In the genomic region with DNA sequence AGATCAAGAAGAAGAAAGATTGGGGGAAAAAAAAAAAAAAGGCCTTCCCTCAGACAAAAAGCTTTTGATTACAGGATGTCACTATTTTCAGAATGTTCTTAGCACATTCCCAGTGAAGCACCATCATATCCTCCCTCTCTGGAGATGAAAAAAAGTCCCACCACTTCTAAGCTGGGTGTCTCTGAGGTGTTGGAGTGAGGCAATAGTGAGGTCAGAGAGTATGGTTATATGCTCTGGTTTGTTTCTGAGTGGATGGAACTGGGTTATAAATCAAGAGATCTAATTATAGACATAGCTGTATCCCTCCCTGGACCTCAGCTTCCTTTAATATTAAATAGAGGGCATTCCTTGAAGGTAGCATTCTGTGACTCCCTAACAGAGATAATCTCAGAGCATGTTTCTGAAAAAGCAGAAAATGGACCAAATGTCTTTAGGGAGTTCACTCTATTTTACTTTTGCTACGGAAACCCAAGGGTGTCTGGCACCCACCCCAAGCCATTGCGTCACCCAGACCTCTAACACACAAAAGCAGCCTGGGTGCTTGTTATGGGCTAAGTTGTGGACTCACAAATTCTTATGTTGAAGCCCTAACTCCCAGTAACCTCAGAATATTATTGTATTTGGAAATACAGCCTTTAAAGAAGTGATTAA, we compare ENCODE assay signal across 15 cellular contexts.
DNase-seq lines count a peak whose midpoint lies in the region; ATAC-seq, FAIRE-seq and TF ChIP-seq lines count a peak whose summit lies in the region.
"Had no signal": no experiment of that assay in that cellular context is flagged by ENCODE, and none has a peak within 500 bp of the region (broad histone marks: within the 10 kb centered on the region; RNA-seq: fewer than 3 reads in every experiment).

No MANE protein-coding gene starts in this region.

- H3K4me3 Mint-ChIP-seq in CD8-positive, alpha-beta memory T cell, result no peak overlapping the region
- H3K4me3 Mint-ChIP-seq: natural killer cell treated with Interleukin-12 subunit alpha and Interleukin-12 subunit beta and Interleukin-15 and Interleukin-18, amount 100 ng/mL, for 72 hours had no signal

- DNase-seq in A549 (ENCODE audit: low read depth in 1 of 2, low spot score in 1 of 2) (no peak), H4 (ENCODE audit: low spot score) (peak; percentile 48), adipocyte (ENCODE audit: low read depth) (peak; percentile 49), kidney glomerular epithelial cell (lab: John Stamatoyannopoulos, UW) (peak; percentile 96), RPMI8226 (no peak), SHP77 treated with DMSO at 0.1 percent for 48 hours (lab: John Stamatoyannopoulos, UW) (no peak)
- DNase-seq in CD8-positive, alpha-beta memory T cell, result no peak
- DNase-seq: activated T-cell treated with anti-CD3 and anti-CD28 coated beads, Interleukin-2, amount 50 U/mL, for 1 hour; dorsolateral prefrontal cortex; NCI-H774; stimulated activated CD4-positive, alpha-beta T cell treated with anti-CD3 and anti-CD28 coated beads, Interleukin-2, amount 100 ng/mL, for 24 hours had no signal

- TF ChIP-seq CTCF in A549 (IDR thresholded peaks at IDR 0.05), result no peak

- ATAC-seq in A549 (no peak; a peak in 1 of 6 replicates), GM18502 (IDR thresholded peaks at IDR 0.05; ENCODE audit: poor library complexity, unreplicated experiment) (no peak)
- ATAC-seq: K562 had no signal

- H3K27ac ChIP-seq in A549, result no peak overlapping the region
- H3K27ac ChIP-seq in CD8-positive, alpha-beta memory T cell (ENCODE audit: low read depth, low read length), result no peak overlapping the region
- H3K27ac ChIP-seq: dorsolateral prefrontal cortex, suprapubic skin had no signal

- H3K4me1 Mint-ChIP-seq in CD8-positive, alpha-beta memory T cell, result no peaks in the 10 kb centered on the region

- peaks cover 0 to 5% (median 3%) of the 10 kb centered on the region in 5 donors for H3K9me3 Mint-ChIP-seq in CD8-positive, alpha-beta memory T cell
- H3K9me3 Mint-ChIP-seq: natural killer cell treated with Interleukin-12 subunit alpha and Interleukin-12 subunit beta and Interleukin-15 and Interleukin-18, amount 100 ng/mL, for 72 hours had no signal

- H3K9me3 ChIP-seq in A549, result no peaks in the 10 kb centered on the region
- H3K9me3 ChIP-seq in adipocyte (ENCODE audit: control insufficient read depth, low read length), result no peaks in the 10 kb centered on the region
- H3K9me3 ChIP-seq in CD8-positive, alpha-beta memory T cell (ENCODE audit: low read length), result no peaks in the 10 kb centered on the region
- H3K9me3 ChIP-seq: suprapubic skin had no signal

- H3K36me3 Mint-ChIP-seq in CD8-positive, alpha-beta memory T cell, result no peaks in the 10 kb centered on the region
- H3K36me3 Mint-ChIP-seq: natural killer cell treated with Interleukin-12 subunit alpha and Interleukin-12 subunit beta and Interleukin-15 and Interleukin-18, amount 100 ng/mL, for 72 hours had no signal

- TF ChIP-seq RAD21 in A549 (conservative IDR thresholded peaks at IDR 0.05 in 1 of 2, IDR thresholded peaks at IDR 0.05 in 1 of 2), result no peak

- no peak for FAIRE-seq in A549 (lab: Jason Lieb, UNC)
- FAIRE-seq: K562 had no signal

- H3K36me3 ChIP-seq in adipocyte (ENCODE audit: control insufficient read depth, insufficient read depth, low read length, severe bottlenecking), result no peaks in the 10 kb centered on the region
- H3K36me3 ChIP-seq in CD8-positive, alpha-beta memory T cell (ENCODE audit: insufficient read depth, low read length), result no peaks in the 10 kb centered on the region
- H3K36me3 ChIP-seq: suprapubic skin had no signal

- peak overlapping the region; percentile 52 for H3K9ac ChIP-seq in adipocyte (ENCODE audit: low read length)

- POLR2A ChIA-PET in A549 (lab: Yijun Ruan, JAX), result no interaction called here
- POLR2A ChIA-PET in CD8-positive, alpha-beta memory T cell (lab: Charles Lee), result no interaction called here

- no peaks in the 10 kb centered on the region for H3K27me3 ChIP-seq in adipocyte (replicated peaks; ENCODE audit: control insufficient read depth, insufficient read depth, low read length)
- no peaks in the 10 kb centered on the region for H3K27me3 ChIP-seq in CD8-positive, alpha-beta memory T cell (ENCODE audit: insufficient read depth, low read length, poor library complexity, severe bottlenecking)
- H3K27me3 ChIP-seq: dorsolateral prefrontal cortex, suprapubic skin had no signal

- no peak overlapping the region for H3K27ac Mint-ChIP-seq in CD8-positive, alpha-beta memory T cell

- WGBS in A549 (ENCODE audit: missing lambda C conversion rate), result 86% methylated on average over 2 of the region's 2 CpGs

- H3K4me2 ChIP-seq in A549, result peak overlapping the region; percentile 41

- H3K4me1 ChIP-seq in A549 (peaks cover 50% of the 10 kb centered on the region), adipocyte (ENCODE audit: control insufficient read depth, insufficient read depth, low read length) (peaks cover 51% of the 10 kb centered on the region)
- peaks cover 7% of the 10 kb centered on the region for H3K4me1 ChIP-seq in CD8-positive, alpha-beta memory T cell (ENCODE audit: insufficient read depth, low read length)

- H3K27me3 Mint-ChIP-seq in CD8-positive, alpha-beta memory T cell, result peaks cover 0 to 3% of the 10 kb centered on the region in 2 donors

- H3K4me3 ChIP-seq in A549 (no peak overlapping the region), adipocyte (ENCODE audit: low read length) (peak overlapping the region; percentile 39)
- no peak overlapping the region for H3K4me3 ChIP-seq in CD8-positive, alpha-beta memory T cell (ENCODE audit: low read length)
- H3K4me3 ChIP-seq: dorsolateral prefrontal cortex, K562, suprapubic skin had no signal

- CTCF ChIA-PET in A549 (lab: Yijun Ruan, JAX), result interaction anchor here (1.2 kb wide), 2 partner anchors 12 to 82 kb away, joined by 3 read pairs; partner anchors contain the start of gene MB21D2
- CTCF ChIA-PET in CD8-positive, alpha-beta memory T cell (lab: Charles Lee), result no interaction called here

- TF ChIP-seq EP300 in A549 (IDR thresholded peaks at IDR 0.05), result no peak

- TF ChIP-seq POLR2A in A549 (IDR thresholded peaks at IDR 0.05; ENCODE audit: low read length), result no peak

TF ChIP-seq in A549, 52 proteins besides CTCF, POLR2A, EP300 and RAD21:
- no peak for TF ChIP-seq HEYL (CRISPR knock-in tag; IDR thresholded peaks at IDR 0.05)
- no peak for TF ChIP-seq PBX3 (IDR thresholded peaks at IDR 0.05)
- TF ChIP-seq, protein P1, sequence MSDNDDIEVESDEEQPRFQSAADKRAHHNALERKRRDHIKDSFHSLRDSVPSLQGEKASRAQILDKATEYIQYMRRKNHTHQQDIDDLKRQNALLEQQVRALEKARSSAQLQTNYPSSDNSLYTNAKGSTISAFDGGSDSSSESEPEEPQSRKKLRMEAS (IDR thresholded peaks at IDR 0.05), result no peak
- no peak for TF ChIP-seq MAFK (IDR thresholded peaks at IDR 0.05; ENCODE audit: partially characterized antibody)
- TF ChIP-seq CBX8 (IDR thresholded peaks at IDR 0.05), result no peak
- TF ChIP-seq KDM1A (IDR thresholded peaks at IDR 0.05; ENCODE audit: low read depth), result no peak
- no peak for TF ChIP-seq RCOR1 (IDR thresholded peaks at IDR 0.05; ENCODE audit: low read depth, low read length)
- no peak for TF ChIP-seq FOSB (CRISPR knock-in tag; IDR thresholded peaks at IDR 0.05)
- TF ChIP-seq, protein P2, sequence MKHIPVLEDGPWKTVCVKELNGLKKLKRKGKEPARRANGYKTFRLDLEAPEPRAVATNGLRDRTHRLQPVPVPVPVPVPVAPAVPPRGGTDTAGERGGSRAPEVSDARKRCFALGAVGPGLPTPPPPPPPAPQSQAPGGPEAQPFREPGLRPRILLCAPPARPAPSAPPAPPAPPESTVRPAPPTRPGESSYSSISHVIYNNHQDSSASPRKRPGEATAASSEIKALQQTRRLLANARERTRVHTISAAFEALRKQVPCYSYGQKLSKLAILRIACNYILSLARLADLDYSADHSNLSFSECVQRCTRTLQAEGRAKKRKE (CRISPR knock-in tag; IDR thresholded peaks at IDR 0.05; ENCODE audit: low read depth), result no peak
- TF ChIP-seq NFE2L2 (conservative IDR thresholded peaks at IDR 0.05; ENCODE audit: low read length), result no peak
- no peak for TF ChIP-seq FOSL2 (IDR thresholded peaks at IDR 0.05)
- no peak for TF ChIP-seq FOSL2 (CRISPR knock-in tag; IDR thresholded peaks at IDR 0.05)
- TF ChIP-seq NPAS2 (CRISPR knock-in tag; IDR thresholded peaks at IDR 0.05; ENCODE audit: borderline replicate concordance), result no peak
- no peak for TF ChIP-seq ESRRA (IDR thresholded peaks at IDR 0.05; ENCODE audit: borderline replicate concordance, low read length)
- TF ChIP-seq PHF8 (IDR thresholded peaks at IDR 0.05; ENCODE audit: borderline replicate concordance, low read depth), result no peak

Comparison
In these comparisons a context has a peak if more than half of its experiments do, and no peak if none do; other contexts are left out.
1. DNase-seq: peak in H4 (single experiment), adipocyte (single experiment) and kidney glomerular epithelial cell (single experiment); none in A549 (0 of 2), RPMI8226 (single experiment), SHP77 treated with DMSO at 0.1 percent for 48 hours (single experiment) and CD8-positive, alpha-beta memory T cell (0 of 5).